In the genomic region with DNA sequence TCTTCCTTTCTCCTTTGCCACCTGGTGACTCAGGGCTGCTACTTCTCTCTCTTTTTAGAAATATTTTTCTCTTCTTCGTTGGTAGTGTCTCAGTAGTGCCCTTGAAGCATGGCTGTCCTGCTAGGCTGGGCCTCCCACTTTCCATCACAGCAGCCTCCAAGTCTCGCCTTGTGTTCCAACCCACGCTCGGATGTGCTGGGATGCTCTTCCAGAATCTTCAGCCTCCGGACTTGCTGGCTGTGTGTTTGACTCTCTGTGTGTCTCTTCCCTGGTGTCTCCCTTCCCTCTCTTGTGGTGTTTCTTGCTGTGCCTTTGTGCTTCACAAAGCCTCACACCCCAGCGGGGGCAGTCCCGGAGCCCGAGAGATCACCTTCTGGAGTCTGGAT, we compare ENCODE assay signal across 14 cellular contexts.
DNase-seq lines count a peak whose midpoint lies in the region; ATAC-seq and TF ChIP-seq lines count a peak whose summit lies in the region.
"Had no signal": no experiment of that assay in that cellular context is flagged by ENCODE, and none has a peak within 500 bp of the region (broad histone marks: within the 10 kb centered on the region; RNA-seq: fewer than 3 reads in every experiment).

No MANE protein-coding gene starts in this region.

- no peaks in the 10 kb centered on the region for H3K27me3 ChIP-seq in ACC112 (ENCODE audit: insufficient read depth, low read length)
- no peaks in the 10 kb centered on the region for H3K27me3 ChIP-seq in mucosa of stomach (ENCODE audit: control insufficient read depth, insufficient read depth, low read length)
- H3K27me3 ChIP-seq: neural progenitor cell, stomach had no signal

- peak; percentile 49 for TF ChIP-seq CTCF in HFFc6 (IDR thresholded peaks at IDR 0.05)

- H3K4me3 Mint-ChIP-seq in HFFc6 = no peak overlapping the region
- H3K4me3 Mint-ChIP-seq: neural progenitor cell had no signal

- DNase-seq in HFFc6 (no peak), caudate nucleus (lab: John Stamatoyannopoulos, UW) (peak in 2 of 61 donors; percentile 37 to 70), A172 (ENCODE audit: low spot score) (no peak), SIG-M5 (lab: John Stamatoyannopoulos, UW) (no peak)
- DNase-seq: activated gamma-delta T cell, stomach had no signal

- no peak overlapping the region for H2AFZ ChIP-seq in ACC112 (ENCODE audit: low read length, unreplicated experiment)
- H2AFZ ChIP-seq: neural progenitor cell had no signal

- no peaks in the 10 kb centered on the region for H3K9me3 Mint-ChIP-seq in HFFc6

- H3K9ac ChIP-seq in mucosa of stomach (ENCODE audit: low read length) = peak overlapping the region; percentile 13
- H3K9ac ChIP-seq: neural progenitor cell had no signal

- peak overlapping the region; percentile 17; the same call in 1 of the 2 replicates for H3K27ac Mint-ChIP-seq in HFFc6
- H3K27ac Mint-ChIP-seq: neural progenitor cell had no signal

- no peaks in the 10 kb centered on the region for H3K79me2 ChIP-seq in ACC112 (ENCODE audit: control insufficient read depth, insufficient read depth, low read length, unreplicated experiment)

- no peaks in the 10 kb centered on the region for H3K36me3 Mint-ChIP-seq in HFFc6 (ENCODE audit: low read depth)

- H3K27ac ChIP-seq in ACC112 (ENCODE audit: low read depth, low read length) (no peak overlapping the region), caudate nucleus (ENCODE audit: low read depth, low read length) (peak overlapping the region; percentile 48)
- H3K27ac ChIP-seq: neural progenitor cell, SK-N-MC, skin epidermis had no signal

- H3K4me1 ChIP-seq in ACC112 (ENCODE audit: control insufficient read depth, insufficient read depth, low read length, unreplicated experiment) = peaks cover 3% of the 10 kb centered on the region
- peaks cover 41% of the 10 kb centered on the region for H3K4me1 ChIP-seq in mucosa of stomach (ENCODE audit: control insufficient read depth, insufficient read depth, low read length)
- H3K4me1 ChIP-seq: neural progenitor cell had no signal

- H3K36me3 ChIP-seq in ACC112 (ENCODE audit: insufficient read depth, low read length) = no peaks in the 10 kb centered on the region
- no peaks in the 10 kb centered on the region for H3K36me3 ChIP-seq in mucosa of stomach (ENCODE audit: control insufficient read depth, insufficient read depth, low read length)
- H3K36me3 ChIP-seq: neural progenitor cell, stomach had no signal

- no peaks in the 10 kb centered on the region for H3K9me3 ChIP-seq in mucosa of stomach (ENCODE audit: control insufficient read depth, low read length)
- H3K9me3 ChIP-seq: stomach had no signal

- peaks cover 3% of the 10 kb centered on the region for H3K27me3 Mint-ChIP-seq in HFFc6 (ENCODE audit: insufficient read depth)

- peaks cover 45% of the 10 kb centered on the region for H3K4me1 Mint-ChIP-seq in HFFc6 (ENCODE audit: low read depth)

- peak overlapping the region; percentile 51; the same call in 1 of the 2 replicates for H3K4me3 ChIP-seq in ACC112 (ENCODE audit: low read depth, low read length)
- no peak overlapping the region for H3K4me3 ChIP-seq in mucosa of stomach (ENCODE audit: low read length)
- H3K4me3 ChIP-seq: lung, neural progenitor cell, SK-N-MC, skin epidermis, stomach had no signal

- ATAC-seq in HG02798 (IDR thresholded peaks at IDR 0.05; ENCODE audit: poor library complexity, unreplicated experiment) (no peak), GM21367 (IDR thresholded peaks at IDR 0.05; ENCODE audit: unreplicated experiment) (no peak)
